In genomic region chr7:107154826-107155225, GRCh38 we compare ENCODE assay signal across 26 cellular contexts.
"Had no signal": no experiment of that assay in that cellular context is flagged by ENCODE, and none has a peak within 500 bp of the region (broad histone marks: within the 10 kb centered on the region; RNA-seq: fewer than 3 reads in every experiment).

No MANE protein-coding gene starts in this region.

- H3K27ac ChIP-seq: stomach, suprapubic skin, testis, thoracic aorta, thyroid gland, tibial artery, tibial nerve, transverse colon, upper lobe of left lung, upper lobe of right lung, uterus, vagina had no signal

- ATAC-seq: stimulated activated effector memory CD8-positive, alpha-beta T cell treated with anti-CD3 and anti-CD28 coated beads, Interleukin-12 subunit alpha, Interleukin-12 subunit beta, amount 100 ng/mL, for 72 hours; stimulated activated memory B cell treated with anti-CD40 and anti-IgM and Interleukin-4, amounts not matched to agents 10 μg/mL and 1 μg/mL and 100 μg/mL, for 72 hours; stimulated activated naive B cell treated with anti-CD40 and anti-IgM and Interleukin-4, amounts not matched to agents 10 μg/mL and 1 μg/mL and 100 μg/mL, for 72 hours; stimulated activated naive CD8-positive, alpha-beta T cell treated with anti-CD3 and anti-CD28 coated beads, Interleukin-15, amount 100 ng/mL, for 72 hours; stimulated activated naive CD8-positive, alpha-beta T cell treated with anti-CD3 and anti-CD28 coated beads, Interleukin-15, Interleukin-2, amounts not matched to agents 100 U/mL and 50 U/mL, for 24 hours; upper lobe of right lung had no signal

- H3K9me3 ChIP-seq: stomach, suprapubic skin, testis, thoracic aorta, thyroid gland, tibial artery, tibial nerve, transverse colon, upper lobe of left lung, upper lobe of right lung, uterus, vagina had no signal

- DNase-seq: stimulated activated CD4-positive, alpha-beta T cell treated with anti-CD3 and anti-CD28 coated beads, Interleukin-2, amount 100 ng/mL, for 48 hours; stimulated activated CD4-positive, alpha-beta T cell treated with anti-CD3 and anti-CD28 coated beads, Interleukin-4, amount 100 ng/mL, for 1 hour; stimulated activated CD4-positive, alpha-beta T cell treated with anti-CD3 and anti-CD28 coated beads, Interleukin-4, amount 100 ng/mL, for 24 hours; stimulated activated CD4-positive, alpha-beta T cell treated with anti-CD3 and anti-CD28 coated beads, Interleukin-4, amount 100 ng/mL, for 4 hours; stimulated activated CD8-positive, alpha-beta memory T cell treated with anti-CD3 and anti-CD28 coated beads, Interleukin-4, amount 100 ng/mL, for 48 hours; stimulated activated naive B cell treated with anti-CD40 and anti-IgM and Interleukin-4, amounts not matched to agents 10 μg/mL and 1 μg/mL and 100 μg/mL, for 72 hours; stimulated activated naive CD4-positive, alpha-beta T cell; stimulated activated naive CD4-positive, alpha-beta T cell treated with Interleukin-2 at 50 U/mL for 16 hours; stimulated activated naive CD8-positive, alpha-beta T cell treated with anti-CD3 and anti-CD28 coated beads, Interleukin-15, amount 100 ng/mL, for 72 hours; stimulated activated naive CD8-positive, alpha-beta T cell treated with anti-CD3 and anti-CD28 coated beads, Interleukin-15, Interleukin-2, amounts not matched to agents 100 U/mL and 50 U/mL, for 24 hours; stomach; substantia nigra; testis; thyroid gland; tibial artery; transverse colon; upper lobe of left lung; upper lobe of right lung; uterus had no signal

- H3K4me1 ChIP-seq: suprapubic skin, testis, thyroid gland, tibial artery, tibial nerve, upper lobe of left lung, upper lobe of right lung, uterus, vagina had no signal

- H3K4me3 ChIP-seq: stomach, suprapubic skin, testis, thoracic aorta, thyroid gland, tibial artery, tibial nerve, transverse colon, upper lobe of left lung, upper lobe of right lung, uterus, vagina had no signal

- H3K36me3 ChIP-seq: suprapubic skin, thoracic aorta, thyroid gland, tibial artery, tibial nerve, transverse colon, upper lobe of left lung, upper lobe of right lung, uterus, vagina had no signal

- FAIRE-seq: urothelium cell line had no signal

- H3K27me3 ChIP-seq: stomach, suprapubic skin, testis, thyroid gland, tibial artery, tibial nerve, transverse colon, upper lobe of left lung, upper lobe of right lung, uterus, vagina had no signal
